22 cellular contexts compared by ENCODE assay signal in the genomic region with DNA sequence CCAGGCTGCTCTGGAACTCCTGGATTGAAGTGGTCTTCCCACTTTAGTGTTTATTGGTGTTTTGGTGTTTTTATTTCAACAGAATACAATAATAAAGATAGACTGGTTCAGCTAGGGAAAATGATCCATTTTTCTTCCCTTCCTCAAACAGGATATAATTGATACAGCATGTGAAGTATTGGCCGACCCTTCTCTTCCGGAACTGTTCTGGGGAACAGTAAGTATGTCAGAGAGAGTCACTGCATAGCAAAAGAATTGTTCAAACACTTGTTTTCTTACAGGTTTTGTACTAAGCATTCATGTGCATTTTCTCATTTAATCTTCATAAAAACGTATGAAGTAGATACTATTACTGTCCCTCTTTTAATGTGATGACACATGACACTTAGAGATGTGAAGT. TPM values are rescaled to one million over a fixed set of nuclear protein-coding genes. Genes with fewer than 3 reads are reported as not detected.
DNase-seq lines count a peak whose midpoint lies in the region; TF ChIP-seq lines count a peak whose summit lies in the region.
"Had no signal": no experiment of that assay in that cellular context is flagged by ENCODE, and none has a peak within 500 bp of the region (broad histone marks: within the 10 kb centered on the region; RNA-seq: fewer than 3 reads in every experiment).

No MANE protein-coding gene starts in this region.

- H3K9me2 ChIP-seq in GM23248 (ENCODE audit: insufficient read depth) = no peaks in the 10 kb centered on the region

- no peak overlapping the region for H3K4me3 ChIP-seq in AG10803 (ENCODE audit: low read length)
- H3K4me3 ChIP-seq in GM23248 = no peak overlapping the region
- H3K4me3 ChIP-seq in uterus = no peak overlapping the region
- H3K4me3 ChIP-seq: A549; BLaER1 treated with 17β-estradiol and CSF1 and Interleukin-3, amounts not matched to agents 10 nM and 100 nM had no signal

- TF ChIP-seq CTCF in AG10803 (conservative IDR thresholded peaks at IDR 0.05; ENCODE audit: low read length) (no peak), uterus (IDR thresholded peaks at IDR 0.05) (no peak)

- H3K27ac ChIP-seq in GM23248 = no peak overlapping the region
- H3K27ac ChIP-seq in uterus = no peak overlapping the region
- H3K27ac ChIP-seq: 22Rv1; A549; BLaER1 treated with 17β-estradiol and CSF1 and Interleukin-3, amounts not matched to agents 10 nM and 100 nM; C4-2B had no signal

- H2AFZ ChIP-seq in GM23248 = no peak overlapping the region

- H4K20me1 ChIP-seq in GM23248 (ENCODE audit: insufficient read depth) = no peaks in the 10 kb centered on the region

- H3K27me3 ChIP-seq in GM23248 (replicated peaks; ENCODE audit: insufficient read depth) = no peaks in the 10 kb centered on the region
- H3K27me3 ChIP-seq in uterus = no peaks in the 10 kb centered on the region
- H3K27me3 ChIP-seq: BLaER1 treated with 17β-estradiol and CSF1 and Interleukin-3, amounts not matched to agents 10 nM and 100 nM had no signal

- intact Hi-C loops in uterus (cut with DNase I; ENCODE audit: low total_unique reads) = no loop called here

- no peak overlapping the region for H3K4me2 ChIP-seq in GM23248 (ENCODE audit: unreplicated experiment)
- H3K4me2 ChIP-seq: A549; BLaER1 treated with 17β-estradiol and CSF1 and Interleukin-3, amounts not matched to agents 10 nM and 100 nM had no signal

- DNase-seq in AG10803 (ENCODE audit: low read depth) (peak; percentile 58), GM23248 (peak; percentile 22), fibroblast of gingiva (ENCODE audit: low read depth) (peak; percentile 28), fibroblast of peridontal ligament (ENCODE audit: extremely low read depth) (peak; percentile 13), DMS79 treated with DMSO at 0.1 percent for 48 hours (lab: John Stamatoyannopoulos, UW) (no peak), uterus (no peak), NCI-H82 (lab: John Stamatoyannopoulos, UW) (no peak)
- DNase-seq in stimulated activated CD4-positive, alpha-beta T cell treated with anti-CD3 and anti-CD28 coated beads, Interleukin-2, amount 100 ng/mL, for 48 hours = no peak
- DNase-seq: AML-193; Caco-2; Calu3; CD4-positive, alpha-beta T cell; CD8-positive, alpha-beta T cell; DND-41; EL; GDM1 had no signal

- peaks cover 55% of the 10 kb centered on the region for H3K36me3 ChIP-seq in GM23248 (ENCODE audit: low read depth)
- H3K36me3 ChIP-seq in uterus = no peaks in the 10 kb centered on the region

- 26 to 28% methylated on average over 3 of the region's 3 CpGs for WGBS in GM23248 (ENCODE audit: low coverage in 1 of 2, low lambda C conversion rate in 2 of 2, missing lambda C conversion rate in 2 of 2), 2 experiments

- no peak for TF ChIP-seq POLR2A in uterus (IDR thresholded peaks at IDR 0.05)

- in situ Hi-C loops in GM23248 (cut with MboI) = no loop called here

- no peaks in the 10 kb centered on the region for H3K79me2 ChIP-seq in GM23248 (ENCODE audit: insufficient read depth)

- no peaks in the 10 kb centered on the region for H3F3A ChIP-seq in GM23248 (ENCODE audit: insufficient read depth)

- H3K9me3 ChIP-seq in GM23248 (ENCODE audit: low read depth) = no peaks in the 10 kb centered on the region
- H3K9me3 ChIP-seq in uterus = no peaks in the 10 kb centered on the region
- H3K9me3 ChIP-seq: A549; BLaER1 treated with 17β-estradiol and CSF1 and Interleukin-3, amounts not matched to agents 10 nM and 100 nM; Caco-2 had no signal

- H3K4me1 ChIP-seq in GM23248 (ENCODE audit: insufficient read depth) (0 out of 2 replicates have a peak, but pooled peaks cover 5% of the 10 kb centered on the region), uterus (no peaks in the 10 kb centered on the region)
- H3K4me1 ChIP-seq: A549; BLaER1 treated with 17β-estradiol and CSF1 and Interleukin-3, amounts not matched to agents 10 nM and 100 nM; Caco-2 had no signal

- no peak overlapping the region for H3K9ac ChIP-seq in GM23248
- H3K9ac ChIP-seq: BLaER1 treated with 17β-estradiol and CSF1 and Interleukin-3, amounts not matched to agents 10 nM and 100 nM had no signal

RNA-seq across cellular contexts. Expression of gene NUP188, which starts 31.6 kb away (rescaled TPM):
- total RNA-seq in GM23248 (2014; rRNA removed; shearing (Covaris generic)) = 45.9 and 57.0 TPM in 2 replicates
- 24.9 and 25.7 TPM in 2 replicates for polyA plus RNA-seq in GM23248 (2016; fragmentation: Nextera tagmentation; extraction: Ambion mirVana)
- total RNA-seq in uterus = 10 to 100 TPM; 21.5 to 75.4 (median 36.9) TPM

RNA-seq across cellular contexts. Expression of gene DOLK, which starts 31.7 kb away (rescaled TPM):
- 31.1 and 36.1 TPM in 2 replicates for total RNA-seq in GM23248 (2014; rRNA removed; shearing (Covaris generic))
- 29.6 and 31.7 TPM in 2 replicates for polyA plus RNA-seq in GM23248 (2016; fragmentation: Nextera tagmentation; extraction: Ambion mirVana)
- total RNA-seq in uterus = 10 to 100 TPM in 3 of 4 donors, 1 to 10 TPM in 1; 10.0 to 22.3 (median 13.6) TPM

RNA-seq across cellular contexts. Expression of gene SH3GLB2, which starts 49.0 kb away (rescaled TPM):
- 57.3 and 84.9 TPM in 2 replicates for total RNA-seq in GM23248 (2014; rRNA removed; shearing (Covaris generic))
- 27.7 and 30.9 TPM in 2 replicates for polyA plus RNA-seq in GM23248 (2016; fragmentation: Nextera tagmentation; extraction: Ambion mirVana)
- 100 to 1,000 TPM in 1 of 4 donors, 10 to 100 TPM in 3; 35.1 to 126 (median 81.8) TPM for total RNA-seq in uterus

RNA-seq across cellular contexts. Expression of gene MIGA2, which starts 57.3 kb away (rescaled TPM):
- 31.6 and 35.1 TPM in 2 replicates for total RNA-seq in GM23248 (2014; rRNA removed; shearing (Covaris generic))
- polyA plus RNA-seq in GM23248 (2016; fragmentation: Nextera tagmentation; extraction: Ambion mirVana) = 10.7 and 12.4 TPM in 2 replicates
- 10 to 100 TPM; 13.2 to 36.5 (median 34.0) TPM for total RNA-seq in uterus

RNA-seq across cellular contexts. Expression of gene PHYHD1, which starts 58.3 kb away (rescaled TPM):
- total RNA-seq in GM23248 (2014; rRNA removed; shearing (Covaris generic)) = 4.4 and 4.7 TPM in 2 replicates
- 7.4 and 8.6 TPM in 2 replicates for polyA plus RNA-seq in GM23248 (2016; fragmentation: Nextera tagmentation; extraction: Ambion mirVana)
- total RNA-seq in uterus = 10 to 100 TPM; 23.2 to 30.8 (median 27.2) TPM
- total RNA-seq: A172, Calu3, Daoy had no signal
- polyA plus RNA-seq: A549 had no signal

Comparison
In these comparisons a context has a peak if more than half of its experiments do, and no peak if none do; other contexts are left out.
1. DNase-seq: peak in AG10803 (single experiment), GM23248 (single experiment), fibroblast of gingiva (single experiment) and fibroblast of peridontal ligament (single experiment); none in stimulated activated CD4-positive, alpha-beta T cell treated with anti-CD3 and anti-CD28 coated beads, Interleukin-2, amount 100 ng/mL, for 48 hours (0 of 2), DMS79 treated with DMSO at 0.1 percent for 48 hours (single experiment), uterus (0 of 2) and NCI-H82 (single experiment).